Comparison of ENCODE assay signal across 10 cellular contexts in the genomic region with DNA sequence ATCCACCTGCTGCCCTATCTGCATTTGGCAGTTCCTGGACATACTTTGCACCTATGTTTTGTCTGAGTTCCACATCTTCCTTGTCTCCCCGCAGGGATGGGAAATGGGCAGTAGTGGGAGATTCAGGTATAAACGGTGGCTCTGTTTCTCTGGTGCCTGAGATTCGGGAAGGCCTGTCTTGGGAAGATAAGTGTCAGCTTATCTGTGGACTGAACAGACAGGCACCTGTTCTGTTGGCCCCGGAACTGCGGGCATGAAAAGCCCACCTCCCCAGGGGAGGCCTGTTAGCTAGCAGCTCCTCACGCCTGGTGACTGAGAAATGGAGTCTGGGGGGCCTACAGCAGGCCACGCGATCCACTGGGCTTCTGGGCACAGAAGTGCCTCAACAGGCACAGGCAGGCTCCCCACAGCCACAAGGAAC. TPM values are rescaled to one million over a fixed set of nuclear protein-coding genes. Genes with fewer than 3 reads are reported as not detected.
A peak's percentile ranks its signal among the peaks of the same experiment; 100 is the strongest.
DNase-seq lines count a peak whose midpoint lies in the region; ATAC-seq and TF ChIP-seq lines count a peak whose summit lies in the region.
"Had no signal": no experiment of that assay in that cellular context is flagged by ENCODE, and none has a peak within 500 bp of the region (broad histone marks: within the 10 kb centered on the region; RNA-seq: fewer than 3 reads in every experiment).

No MANE protein-coding gene starts in this region.

- H3K9me3 Mint-ChIP-seq in nephron progenitor cell = no peaks in the 10 kb centered on the region

- no peaks in the 10 kb centered on the region for H3K9me3 ChIP-seq in BLaER1
- no peaks in the 10 kb centered on the region for H3K9me3 ChIP-seq in Loucy (ENCODE audit: insufficient read depth, low read depth, low read length)
- no peaks in the 10 kb centered on the region for H3K9me3 ChIP-seq in colonic mucosa

- H3K9ac ChIP-seq in BLaER1 (peak overlapping the region; percentile 43), Loucy (ENCODE audit: low read depth, low read length, poor library complexity, severe bottlenecking) (peak overlapping the region; percentile 36), colonic mucosa (ENCODE audit: low read depth in 2 of 2, low read length in 2 of 2) (peak overlapping the region; percentile 63 to 98)

- H3K27ac Mint-ChIP-seq in nephron progenitor cell = peak overlapping the region; percentile 85

- CTCF ChIA-PET in HEK293T (lab: Yijun Ruan, JAX) = interaction anchor here (0.6 to 2.4 kb wide), 13 partner anchors 9 to 295 kb away, joined by 3 to 23 read pairs (median 5); partner anchors contain the start of genes C12orf57, C1RL, RNU7-1 and SPSB2

- H3K79me2 ChIP-seq in Loucy (ENCODE audit: insufficient read depth, low read length) = peaks cover 38% of the 10 kb centered on the region

- ATAC-seq in GM19351 (IDR thresholded peaks at IDR 0.05; ENCODE audit: unreplicated experiment) = no peak

- H3K4me2 ChIP-seq in BLaER1 (peak overlapping the region; percentile 46), Loucy (ENCODE audit: low read depth, low read length, poor library complexity, severe bottlenecking) (no peak overlapping the region)

- H3K27ac ChIP-seq in BLaER1 = peak overlapping the region; percentile 63
- H3K27ac ChIP-seq in colonic mucosa = peak overlapping the region; percentile 95

- H2AFZ ChIP-seq in Loucy (ENCODE audit: low read length) = no peak overlapping the region

- H3K4me3 ChIP-seq in BLaER1 (no peak overlapping the region), Loucy (ENCODE audit: low read length, poor library complexity, severe bottlenecking) (no peak overlapping the region), colonic mucosa (peak overlapping the region; percentile 57)

- DNase-seq in colonic mucosa = no peak
- DNase-seq in nephron progenitor cell = no peak
- no peak for DNase-seq in NCI-H2227 (lab: John Stamatoyannopoulos, UW; ENCODE audit: unreplicated experiment)
- DNase-seq in GM20000 (ENCODE audit: low spot score) = no peak
- no peak for DNase-seq in HEK293T (ENCODE audit: extremely low spot score)

- peaks cover 39% of the 10 kb centered on the region for H3K36me3 Mint-ChIP-seq in nephron progenitor cell (ENCODE audit: low read depth)

- H3K36me3 ChIP-seq in BLaER1 = peaks cover 69% of the 10 kb centered on the region
- peaks cover 30% of the 10 kb centered on the region; the same call in 1 of the 2 replicates for H3K36me3 ChIP-seq in Loucy (ENCODE audit: insufficient read depth, low read length)
- peaks cover 5% of the 10 kb centered on the region for H3K36me3 ChIP-seq in colonic mucosa

- intact Hi-C loops in colonic mucosa (cut with DNase I) = loop anchor here (2.0 to 5.0 kb wide), 2 partner anchors 20 to 97 kb away; partner anchors contain the start of genes C12orf57 and TPI1

- POLR2A ChIA-PET in HEK293T (lab: Yijun Ruan, JAX) = interaction anchor here (0.6 to 13.3 kb wide), 11 partner anchors 8 to 143 kb away, joined by 3 to 450 read pairs (median 4); partner anchors contain the start of genes C12orf57, CDCA3, PTPN6 and RNU7-1

- H3K27me3 ChIP-seq in BLaER1 (no peaks in the 10 kb centered on the region), Loucy (ENCODE audit: insufficient read depth, low read length, poor library complexity, severe bottlenecking) (no peaks in the 10 kb centered on the region), colonic mucosa (no peaks in the 10 kb centered on the region)

- H3K4me1 Mint-ChIP-seq in nephron progenitor cell = peaks cover 48% of the 10 kb centered on the region

- H3K4me3 Mint-ChIP-seq in nephron progenitor cell = no peak overlapping the region

- no peaks in the 10 kb centered on the region for H3K27me3 Mint-ChIP-seq in nephron progenitor cell (ENCODE audit: low read depth, poor library complexity)

- no peak for TF ChIP-seq CTCF in Loucy (conservative IDR thresholded peaks at IDR 0.05; ENCODE audit: low read length)
- no peak for TF ChIP-seq CTCF in colonic mucosa (IDR thresholded peaks at IDR 0.05)
- TF ChIP-seq CTCF in nephron progenitor cell (IDR thresholded peaks at IDR 0.05) = no peak
- no peak for TF ChIP-seq CTCF in GM20000 (IDR thresholded peaks at IDR 0.05; ENCODE audit: extremely low read depth, missing control alignments)

- H3K4me1 ChIP-seq in BLaER1 (peaks cover 87% of the 10 kb centered on the region), Loucy (ENCODE audit: insufficient read depth, low read length, poor library complexity, severe bottlenecking) (peaks cover 50% of the 10 kb centered on the region), colonic mucosa (peaks cover 36% of the 10 kb centered on the region)

- H3F3A ChIP-seq in Loucy (ENCODE audit: low read depth) = peaks cover 13% of the 10 kb centered on the region

- no peaks in the 10 kb centered on the region for H3K9me2 ChIP-seq in Loucy (replicated peaks; ENCODE audit: low read depth, low read length)

- H4K20me1 ChIP-seq in BLaER1 (peaks cover 9% of the 10 kb centered on the region; the same call in 1 of the 2 replicates), Loucy (ENCODE audit: insufficient read depth, low read length, poor library complexity, severe bottlenecking) (peaks cover 17% of the 10 kb centered on the region)

TF ChIP-seq in HEK293T, 16 proteins besides CTCF, POLR2A, EP300 and RAD21:
- TF ChIP-seq LEF1 (IDR thresholded peaks at IDR 0.05; ENCODE audit: borderline replicate concordance) = no peak

RNA-seq across cellular contexts. Expression of gene PHB2, which starts 5.8 kb away (rescaled TPM):
- total RNA-seq in colonic mucosa = 100 to 1,000 TPM; 233 to 323 TPM

RNA-seq across cellular contexts. Expression of gene EMG1, which starts 6.1 kb away (rescaled TPM):
- 10 to 100 TPM; 27.2 to 62.3 TPM for total RNA-seq in colonic mucosa

RNA-seq across cellular contexts. Expression of gene PTPN6, which starts 13.5 kb away (rescaled TPM):
- 10 to 100 TPM; 44.8 to 48.1 TPM for total RNA-seq in colonic mucosa
- total RNA-seq: fibroblast of lung had no signal

RNA-seq across cellular contexts. Expression of gene C12orf57, which starts 20.8 kb away (rescaled TPM):
- total RNA-seq in colonic mucosa = 100 to 1,000 TPM; 114 to 206 TPM

RNA-seq across cellular contexts. Expression of gene RNU7-1, which starts 21.0 kb away (rescaled TPM):
- not detected for total RNA-seq in colonic mucosa
- total RNA-seq: fibroblast of lung; T-helper 1 cell treated with Interleukin-12 subunit alpha and Interleukin-12 subunit beta and Interleukin-4 antibody, amounts not matched to agents 30 ng/mL and 1 ng/mL, for 36 hours had no signal
